Comparison of ENCODE assay signal across 15 cellular contexts in the genomic region with DNA sequence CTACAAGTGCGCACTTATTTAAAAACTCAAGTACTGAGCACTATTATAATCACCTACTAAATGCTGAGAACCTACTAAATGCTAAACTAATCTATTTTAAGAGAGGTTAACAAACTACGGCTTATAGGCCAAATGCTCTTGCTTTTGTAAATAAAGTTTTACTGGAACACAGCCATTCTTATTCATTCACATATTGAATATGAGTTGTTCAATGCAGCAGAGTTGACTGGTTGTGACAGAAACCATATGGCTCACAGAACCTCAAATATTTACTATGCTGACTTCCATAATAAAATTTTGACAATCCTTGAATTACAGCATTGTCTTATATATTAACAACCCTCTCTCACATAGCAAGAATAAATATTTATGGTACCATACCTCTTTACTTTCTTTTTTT.
A peak's percentile ranks its signal among the peaks of the same experiment; 100 is the strongest.
DNase-seq lines count a peak whose midpoint lies in the region; ATAC-seq and TF ChIP-seq lines count a peak whose summit lies in the region.
"Had no signal": no experiment of that assay in that cellular context is flagged by ENCODE, and none has a peak within 500 bp of the region (broad histone marks: within the 10 kb centered on the region; RNA-seq: fewer than 3 reads in every experiment).

No MANE protein-coding gene starts in this region.

- no peak overlapping the region for H4K5ac ChIP-seq in IMR-90 (ENCODE audit: low read depth, low read length)

- peaks cover 21 to 33% of the 10 kb centered on the region in 2 experiments for H3K79me1 ChIP-seq in IMR-90 (ENCODE audit: low read depth in 1 of 2, low read length in 2 of 2)

- H4K8ac ChIP-seq in IMR-90 (ENCODE audit: low read depth in 2 of 2, low read length in 2 of 2), result no peak overlapping the region

- H3K18ac ChIP-seq in IMR-90 (ENCODE audit: low read depth, low read length), result no peak overlapping the region

- peaks cover 9% of the 10 kb centered on the region for H3K9me1 ChIP-seq in IMR-90 (ENCODE audit: insufficient read depth, low read length)

- no peak overlapping the region for H2AFZ ChIP-seq in IMR-90 (replicated peaks; ENCODE audit: low read length, poor library complexity)
- H2AFZ ChIP-seq: GM23338 had no signal

- H2BK15ac ChIP-seq in IMR-90 (ENCODE audit: low read depth, low read length), result no peak overlapping the region

- no CpG with 5 or more reads among the region's 2 CpGs for WGBS in IMR-90 (ENCODE audit: extremely low coverage in 2 of 2, insufficient read length in 1 of 2), 2 experiments

- POLR2A ChIA-PET in IMR-90 (lab: Charles Lee; ENCODE audit: unreplicated experiment), result no interaction called here

- H3K4me2 ChIP-seq in IMR-90 (ENCODE audit: low read depth, low read length), result no peak overlapping the region
- H3K4me2 ChIP-seq: BLaER1 treated with 17β-estradiol and CSF1 and Interleukin-3, amounts not matched to agents 10 nM and 100 nM; GM23338 had no signal

- H2BK120ac ChIP-seq in IMR-90 (ENCODE audit: low read depth, low read length), result 0 out of 2 replicates have a peak overlapping the region, but pooled peaks have one; percentile 2

- peak overlapping the region; percentile 12 for H2BK5ac ChIP-seq in IMR-90 (ENCODE audit: low read depth, low read length, poor library complexity, severe bottlenecking)

- H3K27me3 ChIP-seq in IMR-90 (ENCODE audit: control insufficient read depth, insufficient read depth, low read length), result no peaks in the 10 kb centered on the region
- H3K27me3 ChIP-seq: BLaER1 treated with 17β-estradiol and CSF1 and Interleukin-3, amounts not matched to agents 10 nM and 100 nM had no signal

- H2AK9ac ChIP-seq in IMR-90 (replicated peaks; ENCODE audit: low read depth, low read length, poor library complexity), result no peak overlapping the region

- H4K20me1 ChIP-seq in IMR-90 (ENCODE audit: insufficient read depth, low read length), result no peaks in the 10 kb centered on the region
- H4K20me1 ChIP-seq: BLaER1 treated with 17β-estradiol and CSF1 and Interleukin-3, amounts not matched to agents 10 nM and 100 nM had no signal

- no peak overlapping the region for H3K27ac ChIP-seq in IMR-90 (ENCODE audit: insufficient read depth, low read length)
- H3K27ac ChIP-seq: BLaER1 treated with 17β-estradiol and CSF1 and Interleukin-3, amounts not matched to agents 10 nM and 100 nM had no signal

- H3K4ac ChIP-seq in IMR-90 (ENCODE audit: low read depth, low read length), result no peak overlapping the region

- BruUV-seq in IMR-90 (replicated peaks; lab: Mats Ljungman, UMichigan), result no TSS peak

- TF ChIP-seq CTCF in IMR-90 (conservative IDR thresholded peaks at IDR 0.05; ENCODE audit: low read depth, low read length) (no peak), fibroblast of villous mesenchyme (IDR thresholded peaks at IDR 0.05; ENCODE audit: insufficient read depth, low read depth, low read length) (no peak)

- no peak overlapping the region for H2BK20ac ChIP-seq in IMR-90 (ENCODE audit: low read depth, low read length)

- TF ChIP-seq POLR2A in IMR-90 (IDR thresholded peaks at IDR 0.05; ENCODE audit: low read depth, low read length), result no peak

- no peak overlapping the region for H3K14ac ChIP-seq in IMR-90 (replicated peaks; ENCODE audit: low read depth, low read length)

- intact Hi-C loops in IMR-90 (cut with micrococcal nuclease), result no loop called here
- intact Hi-C loops in cardiac septum (cut with DNase I), result no loop called here

- ATAC-seq in IMR-90 (ENCODE audit: low read depth), result no peak
- peak; percentile 28; the same call in 2 of the 3 replicates for ATAC-seq in SK-N-SH treated with all-trans-retinoic acid at 6 μM for 48 hours
- no peak for ATAC-seq in GM21367 (IDR thresholded peaks at IDR 0.05; ENCODE audit: unreplicated experiment)
- no peak for ATAC-seq in HG02588 (IDR thresholded peaks at IDR 0.05; ENCODE audit: unreplicated experiment)
- ATAC-seq in HG03039 (IDR thresholded peaks at IDR 0.05; ENCODE audit: unreplicated experiment), result no peak
- ATAC-seq: GM12878, GM23338 had no signal

- CTCF ChIA-PET in IMR-90 (lab: Yijun Ruan, JAX), result interaction anchor here (0.6 kb wide), 1 partner anchor 1239 kb away, joined by 3 read pairs; no protein-coding TSS in a partner anchor

- no peaks in the 10 kb centered on the region for H3K9me3 ChIP-seq in IMR-90 (ENCODE audit: control insufficient read depth, insufficient read depth, low read length)
- H3K9me3 ChIP-seq: BLaER1 treated with 17β-estradiol and CSF1 and Interleukin-3, amounts not matched to agents 10 nM and 100 nM had no signal

- DNase-seq in G401 (ENCODE audit: low spot score) (peak; percentile 41), IMR-90 (peak; percentile 41), fibroblast of villous mesenchyme (ENCODE audit: low read depth) (peak; percentile 59), cardiac septum (ENCODE audit: low spot score) (no peak)
- DNase-seq: ACHN; CD4-positive, CD25-positive, alpha-beta regulatory T cell; DMS 273 treated with DMSO at 0.1 percent for 48 hours; H7 had no signal

- dilution Hi-C loops in IMR-90 (cut with HindIII; ENCODE audit: low sequenced_read_pairs, unreplicated experiment), result no loop called here

- no peak for TF ChIP-seq RAD21 in IMR-90 (IDR thresholded peaks at IDR 0.05; ENCODE audit: low read length)

- peaks cover 21% of the 10 kb centered on the region for H3K4me1 ChIP-seq in IMR-90 (ENCODE audit: control insufficient read depth, insufficient read depth, low read length)
- H3K4me1 ChIP-seq: BLaER1 treated with 17β-estradiol and CSF1 and Interleukin-3, amounts not matched to agents 10 nM and 100 nM had no signal

- H3K56ac ChIP-seq in IMR-90 (ENCODE audit: extremely low read depth, insufficient read depth, low read length), result no peak overlapping the region

- no peak overlapping the region for H3K23ac ChIP-seq in IMR-90 (ENCODE audit: low read depth, low read length)

- no peak overlapping the region for H4K91ac ChIP-seq in IMR-90 (ENCODE audit: insufficient read depth, low read depth, low read length)

- no peaks in the 10 kb centered on the region for H3K36me3 ChIP-seq in IMR-90 (ENCODE audit: control insufficient read depth, insufficient read depth, low read length)
- H3K36me3 ChIP-seq: BLaER1 treated with 17β-estradiol and CSF1 and Interleukin-3, amounts not matched to agents 10 nM and 100 nM had no signal

- H3K9ac ChIP-seq in IMR-90 (ENCODE audit: low read depth, low read length), result no peak overlapping the region
- H3K9ac ChIP-seq: BLaER1 treated with 17β-estradiol and CSF1 and Interleukin-3, amounts not matched to agents 10 nM and 100 nM had no signal

- H2AK5ac ChIP-seq in IMR-90 (ENCODE audit: low read depth, low read length), result no peak overlapping the region

- no peak overlapping the region for H3K4me3 ChIP-seq in IMR-90 (ENCODE audit: insufficient read depth, low read depth, low read length)
- no peak overlapping the region for H3K4me3 ChIP-seq in fibroblast of villous mesenchyme (ENCODE audit: low read depth, low read length)
- H3K4me3 ChIP-seq: BLaER1 treated with 17β-estradiol and CSF1 and Interleukin-3, amounts not matched to agents 10 nM and 100 nM; GM12878; GM23338 had no signal

- in situ Hi-C loops in G401 (cut with HindIII; ENCODE audit: low sequenced_read_pairs) (no loop called here), IMR-90 (cut with MboI; ENCODE audit: low sequenced_read_pairs) (no loop called here)

TF ChIP-seq in IMR-90, 13 proteins besides CTCF, POLR2A, EP300 and RAD21:
- TF ChIP-seq NFE2L2 (IDR thresholded peaks at IDR 0.05; ENCODE audit: low read depth, low read length) (no peak), FOS (IDR thresholded peaks at IDR 0.05; ENCODE audit: low read depth, low read length) (no peak), CEBPB (IDR thresholded peaks at IDR 0.05; ENCODE audit: low read depth, low read length) (no peak), MXI1 (IDR thresholded peaks at IDR 0.05; ENCODE audit: borderline replicate concordance, low read depth, low read length) (no peak), SMC3 (IDR thresholded peaks at IDR 0.05; ENCODE audit: low read depth, low read length) (no peak), RCOR1 (IDR thresholded peaks at IDR 0.05; ENCODE audit: insufficient replicate concordance, low read length) (no peak), MAZ (IDR thresholded peaks at IDR 0.05; ENCODE audit: borderline replicate concordance, low read depth, low read length) (no peak)
TF ChIP-seq in IMR-90: peak in this region for 0.

TF ChIP-seq in SK-N-SH treated with all-trans-retinoic acid at 6 μM for 48 hours, 23 proteins besides CTCF, POLR2A, EP300 and RAD21 (continues in another document):
- TF ChIP-seq ZNF70 (CRISPR knock-in tag; IDR thresholded peaks at IDR 0.05) (no peak), ZNF565 (CRISPR knock-in tag; conservative IDR thresholded peaks at IDR 0.05; ENCODE audit: low read depth) (no peak), PPARA (CRISPR knock-in tag; IDR thresholded peaks at IDR 0.05; ENCODE audit: borderline replicate concordance) (no peak), ZFP3 (CRISPR knock-in tag; IDR thresholded peaks at IDR 0.05) (no peak), ZC3H10 (CRISPR knock-in tag; IDR thresholded peaks at IDR 0.05) (no peak)
- TF ChIP-seq, protein P1, sequence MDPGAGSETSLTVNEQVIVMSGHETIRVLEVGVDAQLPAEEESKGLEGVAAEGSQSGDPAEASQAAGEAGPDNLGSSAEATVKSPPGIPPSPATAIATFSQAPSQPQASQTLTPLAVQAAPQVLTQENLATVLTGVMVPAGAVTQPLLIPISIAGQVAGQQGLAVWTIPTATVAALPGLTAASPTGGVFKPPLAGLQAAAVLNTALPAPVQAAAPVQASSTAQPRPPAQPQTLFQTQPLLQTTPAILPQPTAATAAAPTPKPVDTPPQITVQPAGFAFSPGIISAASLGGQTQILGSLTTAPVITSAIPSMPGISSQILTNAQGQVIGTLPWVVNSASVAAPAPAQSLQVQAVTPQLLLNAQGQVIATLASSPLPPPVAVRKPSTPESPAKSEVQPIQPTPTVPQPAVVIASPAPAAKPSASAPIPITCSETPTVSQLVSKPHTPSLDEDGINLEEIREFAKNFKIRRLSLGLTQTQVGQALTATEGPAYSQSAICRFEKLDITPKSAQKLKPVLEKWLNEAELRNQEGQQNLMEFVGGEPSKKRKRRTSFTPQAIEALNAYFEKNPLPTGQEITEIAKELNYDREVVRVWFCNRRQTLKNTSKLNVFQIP (CRISPR knock-in tag; IDR thresholded peaks at IDR 0.05; ENCODE audit: borderline replicate concordance, low read depth), result no peak
- TF ChIP-seq, protein P2, sequence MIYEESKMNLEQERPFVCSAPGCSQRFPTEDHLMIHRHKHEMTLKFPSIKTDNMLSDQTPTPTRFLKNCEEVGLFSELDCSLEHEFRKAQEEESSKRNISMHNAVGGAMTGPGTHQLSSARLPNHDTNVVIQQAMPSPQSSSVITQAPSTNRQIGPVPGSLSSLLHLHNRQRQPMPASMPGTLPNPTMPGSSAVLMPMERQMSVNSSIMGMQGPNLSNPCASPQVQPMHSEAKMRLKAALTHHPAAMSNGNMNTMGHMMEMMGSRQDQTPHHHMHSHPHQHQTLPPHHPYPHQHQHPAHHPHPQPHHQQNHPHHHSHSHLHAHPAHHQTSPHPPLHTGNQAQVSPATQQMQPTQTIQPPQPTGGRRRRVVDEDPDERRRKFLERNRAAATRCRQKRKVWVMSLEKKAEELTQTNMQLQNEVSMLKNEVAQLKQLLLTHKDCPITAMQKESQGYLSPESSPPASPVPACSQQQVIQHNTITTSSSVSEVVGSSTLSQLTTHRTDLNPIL (CRISPR knock-in tag; IDR thresholded peaks at IDR 0.05; ENCODE audit: low read depth), result no peak
